14 cellular contexts compared by ENCODE assay signal in genomic region chr4:70997068-70997467, GRCh38. TPM values are rescaled to one million over a fixed set of nuclear protein-coding genes. Genes with fewer than 3 reads are reported as not detected.
DNase-seq lines count a peak whose midpoint lies in the region; ATAC-seq and TF ChIP-seq lines count a peak whose summit lies in the region.
"Had no signal": no experiment of that assay in that cellular context is flagged by ENCODE, and none has a peak within 500 bp of the region (broad histone marks: within the 10 kb centered on the region; RNA-seq: fewer than 3 reads in every experiment).

No MANE protein-coding gene starts in this region.

- H3K9me3 ChIP-seq in OCI-LY3 (ENCODE audit: insufficient read depth, low read length) (no peaks in the 10 kb centered on the region), endodermal cell (ENCODE audit: control insufficient read depth, low read length) (peaks cover 18% of the 10 kb centered on the region)

- peaks cover 35% of the 10 kb centered on the region for H4K20me1 ChIP-seq in OCI-LY3 (ENCODE audit: insufficient read depth, low read length)

- peaks cover 84% of the 10 kb centered on the region for H3K4me1 Mint-ChIP-seq in stimulated activated naive CD8-positive, alpha-beta T cell treated with anti-CD3 and anti-CD28 coated beads, Interleukin-15, Interleukin-2, amounts not matched to agents 100 ng/mL and 50 ng/mL, for 24 hours (ENCODE audit: low read depth)
- H3K4me1 Mint-ChIP-seq in endodermal cell, result peaks cover 27% of the 10 kb centered on the region

- no peaks in the 10 kb centered on the region for H3K27me3 Mint-ChIP-seq in stimulated activated naive CD8-positive, alpha-beta T cell treated with anti-CD3 and anti-CD28 coated beads, Interleukin-15, Interleukin-2, amounts not matched to agents 100 ng/mL and 50 ng/mL, for 24 hours
- H3K27me3 Mint-ChIP-seq in endodermal cell (ENCODE audit: insufficient read depth), result no peaks in the 10 kb centered on the region

- H3K27ac Mint-ChIP-seq in stimulated activated naive CD8-positive, alpha-beta T cell treated with anti-CD3 and anti-CD28 coated beads, Interleukin-15, Interleukin-2, amounts not matched to agents 100 ng/mL and 50 ng/mL, for 24 hours, result peak overlapping the region; percentile 88
- H3K27ac Mint-ChIP-seq in endodermal cell, result no peak overlapping the region

- H2AFZ ChIP-seq in OCI-LY3 (ENCODE audit: low read depth, low read length), result no peak overlapping the region

- H3K4me3 ChIP-seq in OCI-LY3 (ENCODE audit: low read length), result peak overlapping the region; percentile 99
- peak overlapping the region; percentile 51 for H3K4me3 ChIP-seq in endodermal cell (ENCODE audit: low read length)

- H3K9me3 Mint-ChIP-seq in stimulated activated naive CD8-positive, alpha-beta T cell treated with anti-CD3 and anti-CD28 coated beads, Interleukin-15, Interleukin-2, amounts not matched to agents 100 ng/mL and 50 ng/mL, for 24 hours, result peaks cover 8% of the 10 kb centered on the region
- H3K9me3 Mint-ChIP-seq in endodermal cell, result peaks cover 35% of the 10 kb centered on the region

- H3K4me1 ChIP-seq in OCI-LY3 (ENCODE audit: low read length) (peaks cover 35% of the 10 kb centered on the region), endodermal cell (ENCODE audit: control insufficient read depth, insufficient read depth, low read length) (no peaks in the 10 kb centered on the region)

- H3K36me3 Mint-ChIP-seq in stimulated activated naive CD8-positive, alpha-beta T cell treated with anti-CD3 and anti-CD28 coated beads, Interleukin-15, Interleukin-2, amounts not matched to agents 100 ng/mL and 50 ng/mL, for 24 hours (ENCODE audit: low read depth), result peaks cover 71% of the 10 kb centered on the region
- H3K36me3 Mint-ChIP-seq in endodermal cell (ENCODE audit: low read depth), result peaks cover 44% of the 10 kb centered on the region

- DNase-seq in stimulated activated naive CD8-positive, alpha-beta T cell treated with anti-CD3 and anti-CD28 coated beads, Interleukin-15, Interleukin-2, amounts not matched to agents 100 U/mL and 50 U/mL, for 24 hours, result no peak
- no peak for DNase-seq in endodermal cell
- no peak for DNase-seq in left colon
- DNase-seq in OCI-M2 (lab: John Stamatoyannopoulos, UW; ENCODE audit: unreplicated experiment), result no peak
- DNase-seq: anterior cingulate cortex; NCI-H1436 treated with DMSO at 0.1 percent for 48 hours; NK-92 treated with Interleukin-12 subunit alpha and Interleukin-12 subunit beta, amount 100 ng/mL, for 24 hours; WERI-Rb-1 had no signal

- H3K27me3 ChIP-seq in OCI-LY3 (ENCODE audit: low read depth, low read length), result no peaks in the 10 kb centered on the region
- no peaks in the 10 kb centered on the region for H3K27me3 ChIP-seq in endodermal cell (ENCODE audit: control insufficient read depth, insufficient read depth, low read length, poor library complexity, severe bottlenecking)

- peak overlapping the region; percentile 50 for H3K9ac ChIP-seq in OCI-LY3 (ENCODE audit: low read length)
- no peak overlapping the region for H3K9ac ChIP-seq in endodermal cell (ENCODE audit: extremely low read depth, low read length, poor library complexity, severe bottlenecking)

- TF ChIP-seq CTCF in OCI-LY3 (IDR thresholded peaks at IDR 0.05; ENCODE audit: low read depth, low read length), result no peak
- TF ChIP-seq CTCF in endodermal cell (conservative IDR thresholded peaks at IDR 0.05), result no peak

- no peak for ATAC-seq in stimulated activated naive CD8-positive, alpha-beta T cell treated with anti-CD3 and anti-CD28 coated beads, Interleukin-15, Interleukin-2, amounts not matched to agents 100 U/mL and 50 U/mL, for 24 hours
- ATAC-seq in left colon (no peak), HG02938 (IDR thresholded peaks at IDR 0.05; ENCODE audit: unreplicated experiment) (no peak), GM21825 (IDR thresholded peaks at IDR 0.05; ENCODE audit: unreplicated experiment) (no peak)

- 97 to 100% methylated on average over 1 of the region's 1 CpG for WGBS in endodermal cell (ENCODE audit: insufficient coverage in 1 of 2, insufficient read length in 1 of 2), 2 experiments

- H3K36me3 ChIP-seq in OCI-LY3 (replicated peaks; ENCODE audit: low read depth, low read length), result peaks cover 21% of the 10 kb centered on the region
- H3K36me3 ChIP-seq in endodermal cell (ENCODE audit: control insufficient read depth, insufficient read depth, low read length), result peaks cover 25% of the 10 kb centered on the region

- H3K4me2 ChIP-seq in OCI-LY3 (ENCODE audit: low read length), result peak overlapping the region; percentile 97

- intact Hi-C loops in left colon (cut with DNase I, micrococcal nuclease), result loop anchor here in 1 of 2 donors (10.0 kb wide), 1 partner anchor 92 kb away; the partner anchor contains the start of gene MOB1B

- H3K4me3 Mint-ChIP-seq in stimulated activated naive CD8-positive, alpha-beta T cell treated with anti-CD3 and anti-CD28 coated beads, Interleukin-15, Interleukin-2, amounts not matched to agents 100 ng/mL and 50 ng/mL, for 24 hours, result peak overlapping the region; percentile 95
- H3K4me3 Mint-ChIP-seq in endodermal cell, result no peak overlapping the region

- peaks cover 89% of the 10 kb centered on the region for H3K79me2 ChIP-seq in OCI-LY3 (ENCODE audit: low read length)

- H3K27ac ChIP-seq in OCI-LY3 (ENCODE audit: low read length) (peak overlapping the region; percentile 81; the same call in 1 of the 2 replicates), endodermal cell (ENCODE audit: low read depth, low read length) (no peak overlapping the region)
- H3K27ac ChIP-seq: C4-2B, epithelial cell of prostate, WERI-Rb-1 had no signal

RNA-seq across cellular contexts. Expression of gene DCK, which starts 3.6 kb away (rescaled TPM):
- total RNA-seq in endodermal cell (10 to 100 TPM; 15.3 to 26.1 TPM), left colon (10 to 100 TPM; 11.9 to 13.5 TPM)
- polyA plus RNA-seq in endodermal cell (2013, experiment 1 of 2), result 38.0 TPM
- polyA plus RNA-seq in endodermal cell (2013, experiment 2 of 2), result 41.7 TPM
